8 cellular contexts compared by ENCODE assay signal in genomic region chr15:31435891-31436628, GRCh38.
DNase-seq lines count a peak whose midpoint lies in the region; ATAC-seq, FAIRE-seq and TF ChIP-seq lines count a peak whose summit lies in the region.

No MANE protein-coding gene starts in this region.

- 40 to 65% (median 60%) methylated on average over 6 to 14 of the region's 14 CpGs for WGBS in adrenal gland, 4 donors

- H3K9ac ChIP-seq in BLaER1 = peak overlapping the region; percentile 82
- no peak overlapping the region for H3K9ac ChIP-seq in neural progenitor cell

- H3K27me3 Mint-ChIP-seq in neural progenitor cell (ENCODE audit: insufficient read depth, low read depth) = peaks cover 5% of the 10 kb centered on the region

- H3K4me1 Mint-ChIP-seq in neural progenitor cell = peaks cover 12% of the 10 kb centered on the region

- H3K4me2 ChIP-seq in BLaER1 = peak overlapping the region; percentile 90
- H3K4me2 ChIP-seq in neural progenitor cell = no peak overlapping the region

- H3K27me3 ChIP-seq in BLaER1 (no peaks in the 10 kb centered on the region), bronchial epithelial cell (ENCODE audit: control insufficient read depth, insufficient read depth, low read length) (no peaks in the 10 kb centered on the region), neural progenitor cell (peaks cover 13% of the 10 kb centered on the region), adrenal gland (no peaks in the 10 kb centered on the region)

- no peak for TF ChIP-seq POLR2A in adrenal gland (IDR thresholded peaks at IDR 0.05)

- H3K4me1 ChIP-seq in BLaER1 (peaks cover 76% of the 10 kb centered on the region), neural progenitor cell (peaks cover 1% of the 10 kb centered on the region), adrenal gland (replicated peaks in 1 of 2) (peaks cover 0 to 19% of the 10 kb centered on the region in 2 donors)

- no peaks in the 10 kb centered on the region for H3K36me3 ChIP-seq in BLaER1
- no peaks in the 10 kb centered on the region for H3K36me3 ChIP-seq in bronchial epithelial cell (ENCODE audit: control insufficient read depth, insufficient read depth, low read length)
- no peaks in the 10 kb centered on the region for H3K36me3 ChIP-seq in neural progenitor cell
- H3K36me3 ChIP-seq in adrenal gland (replicated peaks in 1 of 2) = no peaks in the 10 kb centered on the region

- H3F3A ChIP-seq in neural progenitor cell (ENCODE audit: low read depth) = no peaks in the 10 kb centered on the region

- ATAC-seq in HG02588 (IDR thresholded peaks at IDR 0.05; ENCODE audit: unreplicated experiment) = no peak

- no peaks in the 10 kb centered on the region for H3K79me2 ChIP-seq in neural progenitor cell (ENCODE audit: low read depth)

- no peak overlapping the region for H3K4me3 Mint-ChIP-seq in neural progenitor cell

- H4K20me1 ChIP-seq in BLaER1 (no peaks in the 10 kb centered on the region), neural progenitor cell (ENCODE audit: low read depth) (no peaks in the 10 kb centered on the region)

- no peak for FAIRE-seq in bronchial epithelial cell (lab: Jason Lieb, UNC)

- H3K27ac ChIP-seq in BLaER1 (peak overlapping the region; percentile 93), neural progenitor cell (no peak overlapping the region), adrenal gland (peak overlapping the region in 2 of 5 donors; percentile 41 to 83)

- DNase-seq in NAMALWA (ENCODE audit: low spot score) (peak; percentile 23), bronchial epithelial cell (ENCODE audit: low read depth) (peak; percentile 34), neural progenitor cell (ENCODE audit: low spot score) (no peak), NCI-H2227 treated with DMSO at 0.1 percent for 48 hours (lab: John Stamatoyannopoulos, UW) (no peak), kidney glomerular epithelial cell (lab: John Stamatoyannopoulos, UW) (no peak), adrenal gland (no peak)

- H3K27ac Mint-ChIP-seq in neural progenitor cell = peak overlapping the region; percentile 48

- H3K36me3 Mint-ChIP-seq in neural progenitor cell = no peaks in the 10 kb centered on the region

- H3K9me3 ChIP-seq in BLaER1 = no peaks in the 10 kb centered on the region
- H3K9me3 ChIP-seq in neural progenitor cell (ENCODE audit: low read depth) = no peaks in the 10 kb centered on the region
- H3K9me3 ChIP-seq in adrenal gland (replicated peaks in 1 of 3) = no peaks in the 10 kb centered on the region

- H3K9me3 Mint-ChIP-seq in neural progenitor cell = no peaks in the 10 kb centered on the region

- TF ChIP-seq CTCF in bronchial epithelial cell (IDR thresholded peaks at IDR 0.05; ENCODE audit: insufficient read depth, low read length, severe bottlenecking) (no peak), neural progenitor cell (IDR thresholded peaks at IDR 0.05) (no peak), adrenal gland (IDR thresholded peaks at IDR 0.05) (no peak)

- intact Hi-C loops in adrenal gland (cut with DNase I) = loop anchor here in 1 of 2 donors (5.0 to 10.0 kb wide), 3 partner anchors 71 to 219 kb away; partner anchors contain the start of gene KLF13

- H2AFZ ChIP-seq in neural progenitor cell (replicated peaks) = no peak overlapping the region

- H3K4me3 ChIP-seq in BLaER1 (peak overlapping the region; percentile 59), bronchial epithelial cell (ENCODE audit: low read depth, low read length) (no peak overlapping the region), neural progenitor cell (no peak overlapping the region), adrenal gland (no peak overlapping the region)

Comparison
In these comparisons a context has a peak if more than half of its experiments do, and no peak if none do; other contexts are left out.
1. DNase-seq: peak in NAMALWA (single experiment) and bronchial epithelial cell (single experiment); none in neural progenitor cell (single experiment), NCI-H2227 treated with DMSO at 0.1 percent for 48 hours (single experiment), kidney glomerular epithelial cell (single experiment) and adrenal gland (0 of 7).